In genomic region chr6:158703840-158704822, GRCh38 we compare ENCODE assay signal across 8 cellular contexts. TPM values are rescaled to one million over a fixed set of nuclear protein-coding genes. Genes with fewer than 3 reads are reported as not detected.
DNase-seq lines count a peak whose midpoint lies in the region; ATAC-seq and TF ChIP-seq lines count a peak whose summit lies in the region.

No MANE protein-coding gene starts in this region.

- H3K9ac ChIP-seq in SK-N-MC (ENCODE audit: insufficient read length), result peak overlapping the region; percentile 59

- H3K4me1 ChIP-seq in ovary (ENCODE audit: insufficient read depth), result peaks cover 6% of the 10 kb centered on the region
- H3K4me1 ChIP-seq in tibial artery, result peaks cover 0 to 46% (median 31%) of the 10 kb centered on the region in 4 donors

- no peak for TF ChIP-seq EP300 in ovary (IDR thresholded peaks at IDR 0.05)

- H3K27ac ChIP-seq in SK-N-MC, result no peak overlapping the region
- no peak overlapping the region for H3K27ac ChIP-seq in ovary
- peak overlapping the region; percentile 36 to 49 for H3K27ac ChIP-seq in tibial artery

- WGBS in ovary, 3 donors, result 8 to 10% (median 9%) methylated on average over 40 to 42 of the region's 42 CpGs

- H3K36me3 ChIP-seq in SK-N-MC (ENCODE audit: insufficient read depth, low read length), result no peaks in the 10 kb centered on the region
- no peaks in the 10 kb centered on the region for H3K36me3 ChIP-seq in ovary
- no peaks in the 10 kb centered on the region for H3K36me3 ChIP-seq in tibial artery

- peak; percentile 95 for ATAC-seq in GM21723 (IDR thresholded peaks at IDR 0.05; ENCODE audit: unreplicated experiment)

- TF ChIP-seq CTCF in ovary (IDR thresholded peaks at IDR 0.05) (peak; percentile 92 to 96 (median 92)), tibial artery (IDR thresholded peaks at IDR 0.05) (peak; percentile 96 to 99)

- intact Hi-C loops in head of caudate nucleus (cut with DNase I), result loop anchor here (5.0 kb wide), 1 partner anchor 268 kb away; no protein-coding TSS in a partner anchor
- intact Hi-C loops in ovary (cut with DNase I), result loop anchor here in 3 of 4 donors (2.0 to 10.0 kb wide), 3 partner anchors 269 to 431 kb away; no protein-coding TSS in a partner anchor
- intact Hi-C loops in tibial artery (cut with DNase I; ENCODE audit: low total_unique reads), result loop anchor here (5.0 kb wide), 1 partner anchor 268 kb away; no protein-coding TSS in a partner anchor

- no peak for TF ChIP-seq POLR2A in ovary (IDR thresholded peaks at IDR 0.05)

- H3K9me3 ChIP-seq in SK-N-MC (ENCODE audit: low read depth, low read length), result no peaks in the 10 kb centered on the region
- no peaks in the 10 kb centered on the region for H3K9me3 ChIP-seq in ovary
- no peaks in the 10 kb centered on the region for H3K9me3 ChIP-seq in tibial artery

- DNase-seq in EL (peak; percentile 70), SK-N-MC (ENCODE audit: low read depth, low spot score) (no peak), head of caudate nucleus (peak; percentile 41 to 91 (median 81)), ovary (peak; percentile 77 to 91 (median 83)), tibial artery (peak; percentile 69 to 87)
- DNase-seq in Jurkat, Clone E6-1 (ENCODE audit: low read depth, low spot score), result peak; percentile 29
- peak; percentile 79 for DNase-seq in activated naive CD4-positive, alpha-beta T cell treated with anti-CD3 and anti-CD28 coated beads, Interleukin-2, amount 50 U/mL, for 16 hours

- H3K27me3 ChIP-seq in ovary (no peaks in the 10 kb centered on the region), tibial artery (no peaks in the 10 kb centered on the region)

- peak overlapping the region; percentile 39 for H3K4me3 ChIP-seq in Jurkat, Clone E6-1 (ENCODE audit: low read length)
- H3K4me3 ChIP-seq in SK-N-MC, result peak overlapping the region; percentile 76
- H3K4me3 ChIP-seq in ovary, result peak overlapping the region; percentile 45
- H3K4me3 ChIP-seq in tibial artery, result peak overlapping the region; percentile 40 to 48

RNA-seq across cellular contexts. Expression of gene SYTL3, which starts 54.3 kb away (rescaled TPM):
- not detected for polyA plus RNA-seq in Jurkat, Clone E6-1 (2012; ENCODE audit: insufficient read depth, insufficient read length)
- 1 to 10 TPM; 1.7 to 7.8 (median 2.5) TPM for total RNA-seq in ovary
- polyA plus RNA-seq in ovary, result 1 to 10 TPM; 1.9 to 3.3 TPM

RNA-seq across cellular contexts. Expression of gene DYNLT1, which starts 59.6 kb away (rescaled TPM):
- 55.8 TPM for polyA plus RNA-seq in Jurkat, Clone E6-1 (2012; ENCODE audit: insufficient read depth, insufficient read length)
- total RNA-seq in ovary, result 100 to 1,000 TPM in 4 of 7 donors, 10 to 100 TPM in 3; 50.0 to 115 (median 102) TPM
- 100 to 1,000 TPM; 114 to 217 TPM for polyA plus RNA-seq in ovary

Comparison
In these comparisons a context has a peak if more than half of its experiments do, and no peak if none do; other contexts are left out.
1. H3K27ac ChIP-seq: peak in tibial artery (2 of 2); none in SK-N-MC (single experiment) and ovary (0 of 2).
2. Peak in every context shown above with its lines, with median percentiles within 50 percentile points of each other: H3K4me3 ChIP-seq.